ENCODE assay signal across 1 cellular context in genomic region chr17:1627219-1627986, GRCh38.
TF ChIP-seq lines count a peak whose summit lies in the region.

No MANE protein-coding gene starts in this region.

TF ChIP-seq in HepG2, 621 proteins besides CTCF, POLR2A, EP300 and RAD21 (continued from another document):
- TF ChIP-seq, protein P1, sequence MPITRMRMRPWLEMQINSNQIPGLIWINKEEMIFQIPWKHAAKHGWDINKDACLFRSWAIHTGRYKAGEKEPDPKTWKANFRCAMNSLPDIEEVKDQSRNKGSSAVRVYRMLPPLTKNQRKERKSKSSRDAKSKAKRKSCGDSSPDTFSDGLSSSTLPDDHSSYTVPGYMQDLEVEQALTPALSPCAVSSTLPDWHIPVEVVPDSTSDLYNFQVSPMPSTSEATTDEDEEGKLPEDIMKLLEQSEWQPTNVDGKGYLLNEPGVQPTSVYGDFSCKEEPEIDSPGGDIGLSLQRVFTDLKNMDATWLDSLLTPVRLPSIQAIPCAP (CRISPR knock-in tag; IDR thresholded peaks at IDR 0.05; ENCODE audit: low read depth) = no peak
- TF ChIP-seq JUND (CRISPR knock-in tag; IDR thresholded peaks at IDR 0.05) = no peak
- TF ChIP-seq, protein P2, sequence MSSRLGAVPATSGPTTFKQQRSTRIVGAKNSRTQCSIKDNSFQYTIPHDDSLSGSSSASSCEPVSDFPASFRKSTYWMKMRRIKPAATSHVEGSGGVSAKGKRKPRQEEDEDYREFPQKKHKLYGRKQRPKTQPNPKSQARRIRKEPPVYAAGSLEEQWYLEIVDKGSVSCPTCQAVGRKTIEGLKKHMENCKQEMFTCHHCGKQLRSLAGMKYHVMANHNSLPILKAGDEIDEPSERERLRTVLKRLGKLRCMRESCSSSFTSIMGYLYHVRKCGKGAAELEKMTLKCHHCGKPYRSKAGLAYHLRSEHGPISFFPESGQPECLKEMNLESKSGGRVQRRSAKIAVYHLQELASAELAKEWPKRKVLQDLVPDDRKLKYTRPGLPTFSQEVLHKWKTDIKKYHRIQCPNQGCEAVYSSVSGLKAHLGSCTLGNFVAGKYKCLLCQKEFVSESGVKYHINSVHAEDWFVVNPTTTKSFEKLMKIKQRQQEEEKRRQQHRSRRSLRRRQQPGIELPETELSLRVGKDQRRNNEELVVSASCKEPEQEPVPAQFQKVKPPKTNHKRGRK (CRISPR knock-in tag; IDR thresholded peaks at IDR 0.05) = no peak
- no peak for TF ChIP-seq SMAD9 (CRISPR knock-in tag; IDR thresholded peaks at IDR 0.05)
- no peak for TF ChIP-seq ZNF841 (CRISPR knock-in tag; IDR thresholded peaks at IDR 0.05; ENCODE audit: borderline replicate concordance)
- no peak for TF ChIP-seq FOXA1 (IDR thresholded peaks at IDR 0.05)
- TF ChIP-seq FOXA1 (CRISPR knock-in tag; IDR thresholded peaks at IDR 0.05) = no peak
- TF ChIP-seq, protein P3, sequence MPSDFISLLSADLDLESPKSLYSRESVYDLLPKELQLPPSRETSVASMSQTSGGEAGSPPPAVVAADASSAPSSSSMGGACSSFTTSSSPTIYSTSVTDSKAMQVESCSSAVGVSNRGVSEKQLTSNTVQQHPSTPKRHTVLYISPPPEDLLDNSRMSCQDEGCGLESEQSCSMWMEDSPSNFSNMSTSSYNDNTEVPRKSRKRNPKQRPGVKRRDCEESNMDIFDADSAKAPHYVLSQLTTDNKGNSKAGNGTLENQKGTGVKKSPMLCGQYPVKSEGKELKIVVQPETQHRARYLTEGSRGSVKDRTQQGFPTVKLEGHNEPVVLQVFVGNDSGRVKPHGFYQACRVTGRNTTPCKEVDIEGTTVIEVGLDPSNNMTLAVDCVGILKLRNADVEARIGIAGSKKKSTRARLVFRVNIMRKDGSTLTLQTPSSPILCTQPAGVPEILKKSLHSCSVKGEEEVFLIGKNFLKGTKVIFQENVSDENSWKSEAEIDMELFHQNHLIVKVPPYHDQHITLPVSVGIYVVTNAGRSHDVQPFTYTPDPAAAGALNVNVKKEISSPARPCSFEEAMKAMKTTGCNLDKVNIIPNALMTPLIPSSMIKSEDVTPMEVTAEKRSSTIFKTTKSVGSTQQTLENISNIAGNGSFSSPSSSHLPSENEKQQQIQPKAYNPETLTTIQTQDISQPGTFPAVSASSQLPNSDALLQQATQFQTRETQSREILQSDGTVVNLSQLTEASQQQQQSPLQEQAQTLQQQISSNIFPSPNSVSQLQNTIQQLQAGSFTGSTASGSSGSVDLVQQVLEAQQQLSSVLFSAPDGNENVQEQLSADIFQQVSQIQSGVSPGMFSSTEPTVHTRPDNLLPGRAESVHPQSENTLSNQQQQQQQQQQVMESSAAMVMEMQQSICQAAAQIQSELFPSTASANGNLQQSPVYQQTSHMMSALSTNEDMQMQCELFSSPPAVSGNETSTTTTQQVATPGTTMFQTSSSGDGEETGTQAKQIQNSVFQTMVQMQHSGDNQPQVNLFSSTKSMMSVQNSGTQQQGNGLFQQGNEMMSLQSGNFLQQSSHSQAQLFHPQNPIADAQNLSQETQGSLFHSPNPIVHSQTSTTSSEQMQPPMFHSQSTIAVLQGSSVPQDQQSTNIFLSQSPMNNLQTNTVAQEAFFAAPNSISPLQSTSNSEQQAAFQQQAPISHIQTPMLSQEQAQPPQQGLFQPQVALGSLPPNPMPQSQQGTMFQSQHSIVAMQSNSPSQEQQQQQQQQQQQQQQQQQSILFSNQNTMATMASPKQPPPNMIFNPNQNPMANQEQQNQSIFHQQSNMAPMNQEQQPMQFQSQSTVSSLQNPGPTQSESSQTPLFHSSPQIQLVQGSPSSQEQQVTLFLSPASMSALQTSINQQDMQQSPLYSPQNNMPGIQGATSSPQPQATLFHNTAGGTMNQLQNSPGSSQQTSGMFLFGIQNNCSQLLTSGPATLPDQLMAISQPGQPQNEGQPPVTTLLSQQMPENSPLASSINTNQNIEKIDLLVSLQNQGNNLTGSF (CRISPR knock-in tag; IDR thresholded peaks at IDR 0.05) = no peak
- no peak for TF ChIP-seq ZKSCAN8 (CRISPR knock-in tag; IDR thresholded peaks at IDR 0.05; ENCODE audit: borderline replicate concordance)
- peak; percentile 91 for TF ChIP-seq CEBPB (IDR thresholded peaks at IDR 0.05; ENCODE audit: borderline replicate concordance, low read depth, low read length)
- TF ChIP-seq SALL2 (CRISPR knock-in tag; IDR thresholded peaks at IDR 0.05) = no peak
- no peak for TF ChIP-seq ZNF703 (CRISPR knock-in tag; IDR thresholded peaks at IDR 0.05; ENCODE audit: borderline replicate concordance)
- TF ChIP-seq ZNF136 (CRISPR knock-in tag; IDR thresholded peaks at IDR 0.05; ENCODE audit: low read depth) = no peak
- TF ChIP-seq CEBPG (CRISPR knock-in tag; IDR thresholded peaks at IDR 0.05) = peak; percentile 84
